In genomic region chr5:170524576-170524975, GRCh38 we compare ENCODE assay signal across 39 cellular contexts. TPM values are rescaled to one million over a fixed set of nuclear protein-coding genes. Genes with fewer than 3 reads are reported as not detected.
"Had no signal": no experiment of that assay in that cellular context is flagged by ENCODE, and none has a peak within 500 bp of the region (broad histone marks: within the 10 kb centered on the region; RNA-seq: fewer than 3 reads in every experiment).

No MANE protein-coding gene starts in this region.

- H3K27me3 Mint-ChIP-seq: activated B cell treated with CpG ODN at 0.5 μM for 24 hours had no signal

- H3K36me3 Mint-ChIP-seq: activated CD4-positive, alpha-beta memory T cell treated with anti-CD3 and anti-CD28 coated beads for 36 hours; activated naive CD4-positive, alpha-beta T cell treated with anti-CD3 and anti-CD28 coated beads, Interleukin-2, amount 50 U/mL, for 72 hours; activated naive CD8-positive, alpha-beta T cell treated with anti-CD3 and anti-CD28 coated beads, Interleukin-2, amount 10 ng/mL, durations not matched to agents 7 days and 5 days had no signal

- H3K27ac Mint-ChIP-seq: activated B cell treated with CpG ODN at 0.5 μM for 24 hours; activated CD4-positive, alpha-beta memory T cell treated with anti-CD3 and anti-CD28 coated beads for 36 hours; activated CD4-positive, alpha-beta T cell treated with anti-CD3 and anti-CD28 coated beads, Interleukin-2, amount 10 ng/mL, durations not matched to agents 24 days and 14 days; activated CD8-positive, alpha-beta T cell treated with anti-CD3 and anti-CD28 coated beads for 36 hours; activated naive CD4-positive, alpha-beta T cell treated with anti-CD3 and anti-CD28 coated beads for 36 hours; activated naive CD4-positive, alpha-beta T cell treated with anti-CD3 and anti-CD28 coated beads, Interleukin-2, amount 50 U/mL, for 72 hours; activated naive CD8-positive, alpha-beta T cell treated with anti-CD3 and anti-CD28 coated beads, Interleukin-2, amount 10 ng/mL, durations not matched to agents 7 days and 5 days; activated naive CD8-positive, alpha-beta T cell treated with anti-CD3 and anti-CD28 coated beads, Interleukin-2, amount 50 U/mL, for 24 hours; activated T-cell treated with anti-CD3 and anti-CD28 coated beads, Interleukin-2, amount 50 U/mL, for 72 hours; activated T-helper 1 cell treated with anti-CD3 and anti-CD28 coated beads, Interleukin-12 subunit alpha, Interleukin-12 subunit beta, Interleukin-2, Interleukin-4 antibody, amounts not matched to agents 30 ng/mL and 10 ng/mL and 1 ng/mL, durations not matched to agents 14 hours and 24 hours and 36 hours; activated T-helper 17 cell treated with anti-CD3 and anti-CD28 coated beads, Interleukin-2, amount 50 U/mL, for 72 hours; T-helper 1 cell treated with Interleukin-12 subunit alpha and Interleukin-12 subunit beta and Interleukin-4 antibody, amounts not matched to agents 30 μg/mL and 1 μg/mL, for 36 hours; T-helper 2 cell treated with Interferon-gamma antibody and Interleukin-4, amounts not matched to agents 5 μg/mL and 100 μg/mL, for 36 hours had no signal

- H3K4me3 Mint-ChIP-seq: activated B cell treated with CpG ODN at 0.5 μM for 24 hours; activated CD4-positive, alpha-beta memory T cell treated with anti-CD3 and anti-CD28 coated beads for 36 hours; activated CD4-positive, alpha-beta T cell treated with anti-CD3 and anti-CD28 coated beads, Interleukin-2, amount 10 ng/mL, durations not matched to agents 24 days and 14 days; activated CD8-positive, alpha-beta T cell treated with anti-CD3 and anti-CD28 coated beads for 36 hours; activated naive CD4-positive, alpha-beta T cell treated with anti-CD3 and anti-CD28 coated beads for 36 hours; activated naive CD8-positive, alpha-beta T cell treated with anti-CD3 and anti-CD28 coated beads, Interleukin-2, amount 10 ng/mL, durations not matched to agents 7 days and 5 days; activated naive CD8-positive, alpha-beta T cell treated with anti-CD3 and anti-CD28 coated beads, Interleukin-2, amount 50 U/mL, for 24 hours; activated T-cell treated with anti-CD3 and anti-CD28 coated beads, Interleukin-2, amount 50 U/mL, for 4 hours; activated T-cell treated with anti-CD3 and anti-CD28 coated beads, Interleukin-2, amount 50 U/mL, for 72 hours; activated T-helper 1 cell treated with anti-CD3 and anti-CD28 coated beads, Interleukin-12 subunit alpha, Interleukin-12 subunit beta, Interleukin-2, Interleukin-4 antibody, amounts not matched to agents 30 ng/mL and 10 ng/mL and 1 ng/mL, durations not matched to agents 14 hours and 24 hours and 36 hours; activated T-helper 17 cell treated with anti-CD3 and anti-CD28 coated beads, Interleukin-2, amount 50 U/mL, for 72 hours; central memory CD8-positive, alpha-beta T cell; T-helper 1 cell treated with Interleukin-12 subunit alpha and Interleukin-12 subunit beta and Interleukin-4 antibody, amounts not matched to agents 30 μg/mL and 1 μg/mL, for 36 hours; T-helper 2 cell treated with Interferon-gamma antibody and Interleukin-4, amounts not matched to agents 5 μg/mL and 100 μg/mL, for 36 hours had no signal

- H3K36me3 ChIP-seq: brain microvascular endothelial cell, breast epithelium had no signal

- H3K27me3 ChIP-seq: body of pancreas, brain microvascular endothelial cell, breast epithelium had no signal

- DNase-seq: activated B cell treated with CpG ODN at 0.5 μM for 24 hours; activated CD4-positive, alpha-beta memory T cell treated with anti-CD3 and anti-CD28 coated beads for 36 hours; activated CD4-positive, alpha-beta T cell treated with anti-CD3 and anti-CD28 coated beads for 4 hours; activated CD4-positive, alpha-beta T cell treated with anti-CD3 and anti-CD28 coated beads, Interleukin-2, amount 10 ng/mL, durations not matched to agents 24 days and 14 days; activated CD4-positive, alpha-beta T cell treated with anti-CD3 and anti-CD28 coated beads, Interleukin-2, amount 50 U/mL, for 1 hour; activated CD4-positive, alpha-beta T cell treated with anti-CD3 and anti-CD28 coated beads, Interleukin-2, amount 50 U/mL, for 4 hours; activated CD4-positive, CD25-positive, alpha-beta regulatory T cell treated with anti-CD3 and anti-CD28 coated beads, Interleukin-2, amount 50 U/mL, for 72 hours; activated CD8-positive, alpha-beta memory T cell treated with anti-CD3 and anti-CD28 coated beads, Interleukin-2, amount 50 U/mL, for 4 hours; activated CD8-positive, alpha-beta T cell treated with anti-CD3 and anti-CD28 coated beads for 36 hours; activated effector memory CD4-positive, alpha-beta T cell treated with anti-CD3 and anti-CD28 coated beads, Interleukin-2, amount 50 U/mL, for 16 hours; activated gamma-delta T cell treated with Interleukin-2 at 50 U/mL for 16 hours; activated naive CD4-positive, alpha-beta T cell; activated naive CD4-positive, alpha-beta T cell treated with anti-CD3 and anti-CD28 coated beads for 36 hours; activated naive CD4-positive, alpha-beta T cell treated with anti-CD3 and anti-CD28 coated beads, Interleukin-2, amount 50 U/mL, for 16 hours; activated naive CD8-positive, alpha-beta T cell treated with anti-CD3 and anti-CD28 coated beads, Interleukin-2, amount 10 ng/mL, durations not matched to agents 7 days and 5 days; activated naive CD8-positive, alpha-beta T cell treated with anti-CD3 and anti-CD28 coated beads, Interleukin-2, amount 50 U/mL, for 24 hours; activated T-cell treated with anti-CD3 and anti-CD28 coated beads for 4 hours; activated T-cell treated with anti-CD3 and anti-CD28 coated beads, Interleukin-2, amount 50 U/mL, for 1 hour; activated T-cell treated with anti-CD3 and anti-CD28 coated beads, Interleukin-2, amount 50 U/mL, for 4 hours; activated T-cell treated with anti-CD3 and anti-CD28 coated beads, Interleukin-2, amount 50 U/mL, for 72 hours; aorta; body of pancreas; brain microvascular endothelial cell; caudate nucleus; cerebellar nuclear complex; SW 1271; T-helper 1 cell; T-helper 2 cell; T-helper 9 cell had no signal

- H3K27ac ChIP-seq: body of pancreas, brain microvascular endothelial cell, breast epithelium had no signal

- H3K9me3 Mint-ChIP-seq: activated B cell treated with CpG ODN at 0.5 μM for 24 hours; activated CD4-positive, alpha-beta memory T cell treated with anti-CD3 and anti-CD28 coated beads for 36 hours; activated CD4-positive, alpha-beta T cell treated with anti-CD3 and anti-CD28 coated beads, Interleukin-2, amount 10 ng/mL, durations not matched to agents 24 days and 14 days; activated CD8-positive, alpha-beta T cell treated with anti-CD3 and anti-CD28 coated beads for 36 hours; activated naive CD8-positive, alpha-beta T cell treated with anti-CD3 and anti-CD28 coated beads, Interleukin-2, amount 10 ng/mL, durations not matched to agents 7 days and 5 days; activated naive CD8-positive, alpha-beta T cell treated with anti-CD3 and anti-CD28 coated beads, Interleukin-2, amount 50 U/mL, for 24 hours; activated T-cell treated with anti-CD3 and anti-CD28 coated beads, Interleukin-2, amount 50 U/mL, for 4 hours; activated T-cell treated with anti-CD3 and anti-CD28 coated beads, Interleukin-2, amount 50 U/mL, for 72 hours; activated T-helper 1 cell treated with anti-CD3 and anti-CD28 coated beads, Interleukin-12 subunit alpha, Interleukin-12 subunit beta, Interleukin-2, Interleukin-4 antibody, amounts not matched to agents 30 ng/mL and 10 ng/mL and 1 ng/mL, durations not matched to agents 14 hours and 24 hours and 36 hours; activated T-helper 17 cell treated with anti-CD3 and anti-CD28 coated beads, Interleukin-2, amount 50 U/mL, for 72 hours; central memory CD8-positive, alpha-beta T cell; T-helper 1 cell treated with Interleukin-12 subunit alpha and Interleukin-12 subunit beta and Interleukin-4 antibody, amounts not matched to agents 30 μg/mL and 1 μg/mL, for 36 hours; T-helper 2 cell treated with Interferon-gamma antibody and Interleukin-4, amounts not matched to agents 5 μg/mL and 100 μg/mL, for 36 hours had no signal

- H3K9me3 ChIP-seq: body of pancreas, breast epithelium had no signal

- ATAC-seq: activated CD8-positive, alpha-beta T cell treated with anti-CD3 and anti-CD28 coated beads for 36 hours; activated naive CD4-positive, alpha-beta T cell treated with anti-CD3 and anti-CD28 coated beads, Interleukin-2, amount 50 U/mL, for 72 hours; activated naive CD8-positive, alpha-beta T cell treated with anti-CD3 and anti-CD28 coated beads, Interleukin-2, amount 50 U/mL, for 24 hours; activated T-cell treated with anti-CD3 and anti-CD28 coated beads, Interleukin-2, amount 50 U/mL, for 4 hours; activated T-cell treated with anti-CD3 and anti-CD28 coated beads, Interleukin-2, amount 50 U/mL, for 72 hours; activated T-helper 17 cell treated with anti-CD3 and anti-CD28 coated beads, Interleukin-2, amount 50 U/mL, for 72 hours; body of pancreas had no signal

- FAIRE-seq: astrocyte, TTC549 had no signal

- H3K4me3 ChIP-seq: body of pancreas, breast epithelium had no signal

- H3K4me1 Mint-ChIP-seq: activated B cell treated with CpG ODN at 0.5 μM for 24 hours; activated CD4-positive, alpha-beta T cell treated with anti-CD3 and anti-CD28 coated beads, Interleukin-2, amount 10 ng/mL, durations not matched to agents 24 days and 14 days; activated naive CD8-positive, alpha-beta T cell treated with anti-CD3 and anti-CD28 coated beads, Interleukin-2, amount 10 ng/mL, durations not matched to agents 7 days and 5 days; activated naive CD8-positive, alpha-beta T cell treated with anti-CD3 and anti-CD28 coated beads, Interleukin-2, amount 50 U/mL, for 24 hours; activated T-helper 17 cell treated with anti-CD3 and anti-CD28 coated beads, Interleukin-2, amount 50 U/mL, for 72 hours; central memory CD8-positive, alpha-beta T cell had no signal

RNA-seq across cellular contexts. Expression of gene KCNIP1, which starts 20.8 kb away (rescaled TPM):
- total RNA-seq: activated B cell treated with CpG ODN at 0.5 μM for 24 hours; activated CD4-positive, alpha-beta memory T cell treated with anti-CD3 and anti-CD28 coated beads for 36 hours; activated CD4-positive, alpha-beta T cell treated with anti-CD3 and anti-CD28 coated beads, Interleukin-2, amount 10 ng/mL, durations not matched to agents 24 days and 14 days; activated CD8-positive, alpha-beta memory T cell treated with anti-CD3 and anti-CD28 coated beads for 36 hours; activated CD8-positive, alpha-beta T cell treated with anti-CD3 and anti-CD28 coated beads for 36 hours; activated naive CD4-positive, alpha-beta T cell treated with anti-CD3 and anti-CD28 coated beads for 36 hours; activated naive CD4-positive, alpha-beta T cell treated with anti-CD3 and anti-CD28 coated beads, Interleukin-2, amount 50 U/mL, for 72 hours; activated naive CD8-positive, alpha-beta T cell treated with anti-CD3 and anti-CD28 coated beads, Interleukin-2, amount 10 ng/mL, durations not matched to agents 7 days and 5 days; activated T-cell treated with anti-CD3 and anti-CD28 coated beads, Interleukin-2, amount 50 U/mL, for 4 hours; activated T-cell treated with anti-CD3 and anti-CD28 coated beads, Interleukin-2, amount 50 U/mL, for 72 hours; activated T-helper 1 cell treated with anti-CD3 and anti-CD28 coated beads, Interleukin-12 subunit alpha, Interleukin-12 subunit beta, Interleukin-2, Interleukin-4 antibody, amounts not matched to agents 30 ng/mL and 10 ng/mL and 1 ng/mL, durations not matched to agents 14 hours and 24 hours and 36 hours; activated T-helper 17 cell treated with anti-CD3 and anti-CD28 coated beads, Interleukin-2, amount 50 U/mL, for 72 hours had no signal
- polyA plus RNA-seq: aorta had no signal
